13 cellular contexts compared by ENCODE assay signal in genomic region chr11:12961615-12962014, GRCh38. TPM values are rescaled to one million over a fixed set of nuclear protein-coding genes. Genes with fewer than 3 reads are reported as not detected.
DNase-seq lines count a peak whose midpoint lies in the region; ATAC-seq and TF ChIP-seq lines count a peak whose summit lies in the region.
"Had no signal": no experiment of that assay in that cellular context is flagged by ENCODE, and none has a peak within 500 bp of the region (broad histone marks: within the 10 kb centered on the region; RNA-seq: fewer than 3 reads in every experiment).

No MANE protein-coding gene starts in this region.

- in situ Hi-C loops in astrocyte of the cerebellum (cut with HindIII; ENCODE audit: low sequenced_read_pairs): no loop called here

- DNase-seq in NCI-H1092 treated with DMSO at 0.1 percent for 48 hours (lab: John Stamatoyannopoulos, UW) (peak; percentile 39), NCI-H1092 (lab: John Stamatoyannopoulos, UW) (no peak), HT1080 (ENCODE audit: low read depth) (peak; percentile 12), astrocyte of the cerebellum (ENCODE audit: low read depth) (no peak), lung microvascular endothelial cell (ENCODE audit: low read depth in 2 of 2) (peak; percentile 13 to 46), HCEC 1CT (no peak), NCI-H2029 (lab: John Stamatoyannopoulos, UW) (no peak)
- DNase-seq: activated T-cell treated with anti-CD3 and anti-CD28 coated beads, Interleukin-2, amount 50 U/mL, for 24 hours; DMS153; gastrocnemius medialis; mucosa of descending colon; NCI-H345 had no signal

- TF ChIP-seq CTCF in astrocyte of the cerebellum (IDR thresholded peaks at IDR 0.05; ENCODE audit: low read depth, low read length, missing control alignments): peak; percentile 19

- no peak overlapping the region for H3K4me3 ChIP-seq in astrocyte of the cerebellum (ENCODE audit: low read depth, low read length)
- H3K4me3 ChIP-seq: gastrocnemius medialis, mucosa of descending colon had no signal

- no peak for ATAC-seq in GM21423 (IDR thresholded peaks at IDR 0.05; ENCODE audit: unreplicated experiment)
- ATAC-seq: gastrocnemius medialis, mucosa of descending colon had no signal

RNA-seq across cellular contexts. Expression of gene RASSF10, which starts 47.5 kb away (rescaled TPM):
- 0.07 and 0.21 TPM in 2 replicates for total RNA-seq in HT1080 (2014; rRNA removed; shearing (Covaris generic))
- polyA plus RNA-seq in HT1080 (2015; cell fraction: cytosol; rRNA removed): 0.03 TPM in 1 of 2 replicates, not detected in the other
- 0.05 TPM in 1 of 2 replicates, not detected in the other for polyA plus RNA-seq in HT1080 (2015; cell fraction: nucleus; rRNA removed)
- total RNA-seq in lung microvascular endothelial cell: 0.60 and 1.5 TPM in 2 replicates

Comparison
In these comparisons a context has a peak if more than half of its experiments do, and no peak if none do; other contexts are left out.
1. DNase-seq: peak in NCI-H1092 treated with DMSO at 0.1 percent for 48 hours (single experiment), HT1080 (single experiment) and lung microvascular endothelial cell (2 of 2); none in NCI-H1092 (single experiment), astrocyte of the cerebellum (single experiment), HCEC 1CT (single experiment) and NCI-H2029 (single experiment).